ENCODE assay signal across 8 cellular contexts in the genomic region with DNA sequence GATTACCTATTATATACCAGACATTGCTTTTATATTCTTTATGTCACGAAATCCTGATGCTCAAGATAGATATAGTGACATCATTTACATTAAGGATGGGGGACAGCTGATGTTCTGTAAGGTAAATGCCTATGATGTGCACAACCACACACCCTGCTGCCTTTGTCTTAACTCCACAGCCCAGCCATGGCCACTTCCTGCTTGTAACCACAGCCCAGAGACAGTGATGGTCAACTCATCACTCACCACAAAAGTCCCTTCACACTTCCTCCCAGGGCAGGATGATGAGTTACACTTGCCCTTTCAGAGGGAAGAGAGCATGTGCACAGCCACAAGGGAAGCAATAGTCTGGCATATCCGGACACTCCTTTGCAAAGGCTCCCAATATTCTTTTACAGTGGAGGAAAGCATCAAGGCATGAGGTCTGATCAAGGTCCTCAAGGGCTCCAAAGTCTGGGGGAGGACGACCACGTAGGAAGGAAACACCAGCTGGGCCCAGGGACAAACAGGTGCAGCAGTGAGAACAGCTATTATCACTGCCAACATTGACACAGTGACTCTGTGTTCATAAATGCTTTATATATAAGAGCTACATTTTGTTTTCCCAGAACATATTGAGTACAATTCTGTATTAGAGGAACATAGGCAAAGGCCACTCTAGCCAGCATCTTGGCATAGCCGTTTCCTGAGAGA. TPM values are rescaled to one million over a fixed set of nuclear protein-coding genes. Genes with fewer than 3 reads are reported as not detected.
A peak's percentile ranks its signal among the peaks of the same experiment; 100 is the strongest.
DNase-seq lines count a peak whose midpoint lies in the region; ATAC-seq lines count a peak whose summit lies in the region.

No MANE protein-coding gene starts in this region.

- ATAC-seq in GM19395 (IDR thresholded peaks at IDR 0.05; ENCODE audit: unreplicated experiment) (peak; percentile 85), HG03159 (IDR thresholded peaks at IDR 0.05; ENCODE audit: unreplicated experiment) (peak; percentile 77), left lobe of liver (peak; percentile 48)

- DNase-seq in CD1c-positive myeloid dendritic cell (ENCODE audit: extremely low spot score) (peak; percentile 82), SHP77 treated with DMSO at 0.1 percent for 48 hours (lab: John Stamatoyannopoulos, UW) (peak; percentile 44), left lobe of liver (ENCODE audit: low spot score) (no peak), midbrain (lab: John Stamatoyannopoulos, UW) (no peak), NCI-H345 treated with DMSO at 0.1 percent for 48 hours (lab: John Stamatoyannopoulos, UW; ENCODE audit: unreplicated experiment) (no peak)
- DNase-seq in activated CD4-positive, alpha-beta T cell treated with anti-CD3 and anti-CD28 coated beads, Interleukin-2, amount 50 U/mL, for 48 hours: no peak

RNA-seq across cellular contexts. Expression of a gene that starts 53.8 kb away (rescaled TPM):
- 53.9 TPM for total RNA-seq in left lobe of liver

Comparison
In these comparisons a context has a peak if more than half of its experiments do, and no peak if none do; other contexts are left out.
1. DNase-seq: peak in CD1c-positive myeloid dendritic cell (single experiment) and SHP77 treated with DMSO at 0.1 percent for 48 hours (single experiment); none in left lobe of liver (single experiment), activated CD4-positive, alpha-beta T cell treated with anti-CD3 and anti-CD28 coated beads, Interleukin-2, amount 50 U/mL, for 48 hours (0 of 2), midbrain (single experiment) and NCI-H345 treated with DMSO at 0.1 percent for 48 hours (single experiment).
2. Peak in every context shown above with its lines, with median percentiles within 50 percentile points of each other: ATAC-seq.